1 cellular context compared by ENCODE assay signal in genomic region chr10:102626026-102626686, GRCh38.
TF ChIP-seq lines count a peak whose summit lies in the region.

No MANE protein-coding gene starts in this region.

TF ChIP-seq in GM23338, 12 proteins besides CTCF, POLR2A, EP300 and RAD21 (continued from another document):
- TF ChIP-seq ZNF462 (CRISPR knock-in tag; IDR thresholded peaks at IDR 0.05), result no peak
- TF ChIP-seq POLR2AphosphoS5 (IDR thresholded peaks at IDR 0.05; ENCODE audit: low read depth), result no peak
- TF ChIP-seq STAT1 (IDR thresholded peaks at IDR 0.05; ENCODE audit: unreplicated experiment), result no peak
